ENCODE assay signal across 1 cellular context in the genomic region with DNA sequence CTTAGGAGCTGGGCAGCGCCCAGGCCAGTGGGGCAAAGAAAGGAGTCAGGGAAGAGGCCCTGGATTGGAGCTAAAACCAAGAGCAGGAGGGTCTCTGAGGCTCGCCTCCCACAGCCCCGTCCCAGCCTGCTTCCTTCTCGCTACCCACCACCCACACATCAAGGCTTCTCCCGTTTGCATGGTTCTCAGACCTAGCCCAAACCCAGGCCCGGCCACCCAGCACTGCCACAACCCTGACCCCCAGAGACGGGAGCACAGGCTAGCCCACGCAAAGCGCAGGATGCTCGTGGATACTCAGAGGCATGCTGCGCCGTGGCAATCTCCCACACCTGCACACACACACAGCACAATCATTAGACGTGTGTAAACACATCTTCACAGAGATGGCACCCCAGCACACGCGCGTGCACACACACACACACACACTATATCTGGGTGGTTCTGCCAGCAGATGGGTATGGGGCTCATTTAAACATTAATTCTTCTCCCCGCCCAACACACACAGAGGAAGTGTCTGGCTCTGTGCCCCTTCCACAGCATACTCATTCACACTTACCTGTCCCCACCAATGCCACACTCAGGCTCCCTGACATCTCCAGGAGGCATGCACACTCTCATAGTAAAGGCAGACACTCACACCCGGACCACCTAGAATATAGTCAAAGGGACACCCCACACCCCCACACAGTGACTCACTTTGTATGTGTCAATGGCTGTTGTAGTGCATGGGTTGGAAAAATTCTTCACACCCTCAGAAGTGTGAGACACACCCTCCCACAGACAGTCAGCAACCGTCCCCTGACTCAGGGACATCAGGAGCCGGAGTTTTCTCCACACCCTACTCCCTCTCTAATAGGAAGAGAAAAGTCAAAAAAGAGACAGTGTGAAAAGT.
TF ChIP-seq lines count a peak whose summit lies in the region.

No MANE protein-coding gene starts in this region.

TF ChIP-seq in WTC11, 78 proteins besides CTCF, POLR2A, EP300 and RAD21:
- TF ChIP-seq, protein P1, sequence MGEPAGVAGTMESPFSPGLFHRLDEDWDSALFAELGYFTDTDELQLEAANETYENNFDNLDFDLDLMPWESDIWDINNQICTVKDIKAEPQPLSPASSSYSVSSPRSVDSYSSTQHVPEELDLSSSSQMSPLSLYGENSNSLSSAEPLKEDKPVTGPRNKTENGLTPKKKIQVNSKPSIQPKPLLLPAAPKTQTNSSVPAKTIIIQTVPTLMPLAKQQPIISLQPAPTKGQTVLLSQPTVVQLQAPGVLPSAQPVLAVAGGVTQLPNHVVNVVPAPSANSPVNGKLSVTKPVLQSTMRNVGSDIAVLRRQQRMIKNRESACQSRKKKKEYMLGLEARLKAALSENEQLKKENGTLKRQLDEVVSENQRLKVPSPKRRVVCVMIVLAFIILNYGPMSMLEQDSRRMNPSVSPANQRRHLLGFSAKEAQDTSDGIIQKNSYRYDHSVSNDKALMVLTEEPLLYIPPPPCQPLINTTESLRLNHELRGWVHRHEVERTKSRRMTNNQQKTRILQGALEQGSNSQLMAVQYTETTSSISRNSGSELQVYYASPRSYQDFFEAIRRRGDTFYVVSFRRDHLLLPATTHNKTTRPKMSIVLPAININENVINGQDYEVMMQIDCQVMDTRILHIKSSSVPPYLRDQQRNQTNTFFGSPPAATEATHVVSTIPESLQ (CRISPR knock-in tag; IDR thresholded peaks at IDR 0.05): no peak
- 0 out of 2 replicates have a peak, but pooled peaks have one; percentile 7 for TF ChIP-seq FOXP1 (CRISPR knock-in tag; IDR thresholded peaks at IDR 0.05; ENCODE audit: borderline replicate concordance)
- TF ChIP-seq, protein P2, sequence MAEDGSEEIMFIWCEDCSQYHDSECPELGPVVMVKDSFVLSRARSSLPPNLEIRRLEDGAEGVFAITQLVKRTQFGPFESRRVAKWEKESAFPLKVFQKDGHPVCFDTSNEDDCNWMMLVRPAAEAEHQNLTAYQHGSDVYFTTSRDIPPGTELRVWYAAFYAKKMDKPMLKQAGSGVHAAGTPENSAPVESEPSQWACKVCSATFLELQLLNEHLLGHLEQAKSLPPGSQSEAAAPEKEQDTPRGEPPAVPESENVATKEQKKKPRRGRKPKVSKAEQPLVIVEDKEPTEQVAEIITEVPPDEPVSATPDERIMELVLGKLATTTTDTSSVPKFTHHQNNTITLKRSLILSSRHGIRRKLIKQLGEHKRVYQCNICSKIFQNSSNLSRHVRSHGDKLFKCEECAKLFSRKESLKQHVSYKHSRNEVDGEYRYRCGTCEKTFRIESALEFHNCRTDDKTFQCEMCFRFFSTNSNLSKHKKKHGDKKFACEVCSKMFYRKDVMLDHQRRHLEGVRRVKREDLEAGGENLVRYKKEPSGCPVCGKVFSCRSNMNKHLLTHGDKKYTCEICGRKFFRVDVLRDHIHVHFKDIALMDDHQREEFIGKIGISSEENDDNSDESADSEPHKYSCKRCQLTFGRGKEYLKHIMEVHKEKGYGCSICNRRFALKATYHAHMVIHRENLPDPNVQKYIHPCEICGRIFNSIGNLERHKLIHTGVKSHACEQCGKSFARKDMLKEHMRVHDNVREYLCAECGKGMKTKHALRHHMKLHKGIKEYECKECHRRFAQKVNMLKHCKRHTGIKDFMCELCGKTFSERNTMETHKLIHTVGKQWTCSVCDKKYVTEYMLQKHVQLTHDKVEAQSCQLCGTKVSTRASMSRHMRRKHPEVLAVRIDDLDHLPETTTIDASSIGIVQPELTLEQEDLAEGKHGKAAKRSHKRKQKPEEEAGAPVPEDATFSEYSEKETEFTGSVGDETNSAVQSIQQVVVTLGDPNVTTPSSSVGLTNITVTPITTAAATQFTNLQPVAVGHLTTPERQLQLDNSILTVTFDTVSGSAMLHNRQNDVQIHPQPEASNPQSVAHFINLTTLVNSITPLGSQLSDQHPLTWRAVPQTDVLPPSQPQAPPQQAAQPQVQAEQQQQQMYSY (CRISPR knock-in tag; IDR thresholded peaks at IDR 0.05): peak; percentile 47; the same call in 1 of the 2 replicates
